Comparison of ENCODE assay signal across 14 cellular contexts in genomic region chr20:2820084-2820895, GRCh38. TPM values are rescaled to one million over a fixed set of nuclear protein-coding genes. Genes with fewer than 3 reads are reported as not detected.
DNase-seq lines count a peak whose midpoint lies in the region; ATAC-seq, FAIRE-seq and TF ChIP-seq lines count a peak whose summit lies in the region.
"Had no signal": no experiment of that assay in that cellular context is flagged by ENCODE, and none has a peak within 500 bp of the region (broad histone marks: within the 10 kb centered on the region; RNA-seq: fewer than 3 reads in every experiment).

No MANE protein-coding gene starts in this region.

- peaks cover 3% of the 10 kb centered on the region for H3K9me1 ChIP-seq in K562 (ENCODE audit: control insufficient read depth, insufficient read depth, low read length)

- TF ChIP-seq CTCF in HEK293 (tag by site-specific recombination; IDR thresholded peaks at IDR 0.05): no peak
- TF ChIP-seq CTCF in K562 (IDR thresholded peaks at IDR 0.05 in 2 of 3, conservative IDR thresholded peaks at IDR 0.05 in 1 of 3; ENCODE audit: insufficient read depth in 2 of 3, low read depth in 1 of 3, low read length in 3 of 3): no peak
- TF ChIP-seq CTCF in Peyer's patch (IDR thresholded peaks at IDR 0.05): no peak

- no peak for TF ChIP-seq RAD21 in K562 (CRISPR knock-in tag; conservative IDR thresholded peaks at IDR 0.05 in 1 of 2, IDR thresholded peaks at IDR 0.05 in 1 of 2)

- DNase-seq in K562 (ENCODE audit: extremely low read depth in 1 of 4, low spot score in 3 of 4) (peak; percentile 50 to 64 (median 56)), skeletal muscle cell (ENCODE audit: low read depth) (peak; percentile 26), AG08395 (ENCODE audit: low spot score) (no peak), UCSD-AML1 (lab: John Stamatoyannopoulos, UW; ENCODE audit: unreplicated experiment) (no peak), Peyer's patch (no peak)
- DNase-seq: activated T-cell treated with anti-CD3 and anti-CD28 coated beads, Interleukin-2, amount 50 U/mL, for 72 hours; effector CD4-positive, alpha-beta T cell; GOT3 had no signal

- H3K4me1 ChIP-seq in HEK293 (ENCODE audit: control insufficient read depth, insufficient read depth, low read length): peaks cover 9% of the 10 kb centered on the region
- peaks cover 14 to 29% of the 10 kb centered on the region in 2 experiments for H3K4me1 ChIP-seq in K562 (replicated peaks in 1 of 2; ENCODE audit: control insufficient read depth in 2 of 2, insufficient read depth in 2 of 2, low read length in 2 of 2)
- H3K4me1 ChIP-seq in iPS-15b (ENCODE audit: control insufficient read depth, insufficient read depth, low read length): peaks cover 5% of the 10 kb centered on the region
- no peaks in the 10 kb centered on the region for H3K4me1 ChIP-seq in Peyer's patch

- CTCF ChIA-PET in HEK293 (lab: Yijun Ruan, JAX) (interaction anchor here (1.2 to 1.5 kb wide), 2 partner anchors 68 kb away, joined by 4 read pairs; no protein-coding TSS in a partner anchor), K562 (lab: Yijun Ruan, JAX; ENCODE audit: low intra/inter-chr PET ratio) (no interaction called here)

- TF ChIP-seq EP300 in K562 (IDR thresholded peaks at IDR 0.05; ENCODE audit: low read length): no peak

- ATAC-seq in K562 (peak; percentile 72), GM19452 (IDR thresholded peaks at IDR 0.05; ENCODE audit: unreplicated experiment) (no peak)

- in situ Hi-C loops in K562 (cut with MboI): no loop called here

- H3K4me2 ChIP-seq in K562 (ENCODE audit: insufficient read depth, low read length): peak overlapping the region; percentile 21; the same call in 1 of the 2 replicates

- H2AFZ ChIP-seq in K562 (ENCODE audit: low read depth, low read length): peak overlapping the region; percentile 72

- no peak for FAIRE-seq in K562 (lab: Jason Lieb, UNC)

- TF ChIP-seq POLR2A in K562 (conservative IDR thresholded peaks at IDR 0.05) (no peak), Peyer's patch (IDR thresholded peaks at IDR 0.05) (no peak)

- H3K9ac ChIP-seq in K562 (ENCODE audit: insufficient read depth in 1 of 2, low read depth in 2 of 2, low read length in 2 of 2) (peak overlapping the region in 1 of 2 experiments; percentile 48; a peak in 2 of 4 replicates), iPS-15b (ENCODE audit: low read depth, low read length) (no peak overlapping the region)

- H3K4me3 ChIP-seq in HEK293 (ENCODE audit: low read depth, low read length) (no peak overlapping the region), K562 (no peak overlapping the region), iPS-15b (ENCODE audit: low read depth, low read length) (peak overlapping the region; percentile 49), skeletal muscle cell (ENCODE audit: low read depth, low read length) (no peak overlapping the region), Peyer's patch (no peak overlapping the region)

- H3K79me2 ChIP-seq in K562 (ENCODE audit: control insufficient read depth, insufficient read depth, low read length): no peaks in the 10 kb centered on the region

- no TSS peak for BruUV-seq in K562 (replicated peaks; lab: Mats Ljungman, UMichigan)

- H3K27me3 ChIP-seq in K562 (ENCODE audit: control insufficient read depth in 2 of 2, insufficient read depth in 2 of 2, low read length in 2 of 2): no peaks in the 10 kb centered on the region
- H3K27me3 ChIP-seq in iPS-15b (ENCODE audit: control insufficient read depth, insufficient read depth, low read length): peaks cover 38% of the 10 kb centered on the region
- H3K27me3 ChIP-seq in Peyer's patch: peaks cover 0 to 13% of the 10 kb centered on the region in 2 donors

- peak overlapping the region; percentile 36; the same call in 1 of the 2 replicates for H3K27ac ChIP-seq in HEK293 (ENCODE audit: extremely low read depth, low read depth, low read length)
- H3K27ac ChIP-seq in K562 (ENCODE audit: extremely low read depth, low read depth, low read length): no peak overlapping the region
- H3K27ac ChIP-seq in Peyer's patch: no peak overlapping the region

- no peaks in the 10 kb centered on the region for H4K20me1 ChIP-seq in K562 (replicated peaks; ENCODE audit: control insufficient read depth, insufficient read depth, low read length)

- 24% methylated on average over 19 of the region's 32 CpGs for WGBS in K562 (ENCODE audit: insufficient coverage, low coverage, missing lambda C conversion rate)

- H3K36me3 ChIP-seq in HEK293 (ENCODE audit: control insufficient read depth in 2 of 2, insufficient read depth in 1 of 2, low read length in 2 of 2) (no peaks in the 10 kb centered on the region), K562 (ENCODE audit: control insufficient read depth, insufficient read depth, low read length) (no peaks in the 10 kb centered on the region), iPS-15b (ENCODE audit: control insufficient read depth, insufficient read depth, low read length) (no peaks in the 10 kb centered on the region), Peyer's patch (no peaks in the 10 kb centered on the region)

- H3K9me3 ChIP-seq in HEK293 (ENCODE audit: control insufficient read depth, insufficient read depth, low read depth, low read length): no peaks in the 10 kb centered on the region
- no peaks in the 10 kb centered on the region for H3K9me3 ChIP-seq in K562 (replicated peaks; ENCODE audit: control insufficient read depth, insufficient read depth, low read depth, low read length)
- no peaks in the 10 kb centered on the region for H3K9me3 ChIP-seq in iPS-15b (ENCODE audit: control insufficient read depth, insufficient read depth, low read length)
- no peaks in the 10 kb centered on the region for H3K9me3 ChIP-seq in Peyer's patch

- POLR2A ChIA-PET in HEK293 (lab: Yijun Ruan, JAX): interaction anchor here (0.5 kb wide), 1 partner anchor 37 kb away, joined by 4 read pairs; no protein-coding TSS in a partner anchor
- POLR2A ChIA-PET in K562 (lab: Yijun Ruan, JAX): interaction anchor here (1.5 kb wide), 1 partner anchor 32 kb away, joined by 4 read pairs; no protein-coding TSS in a partner anchor

- intact Hi-C loops in K562 (cut with micrococcal nuclease): no loop called here

RNA-seq across cellular contexts. Expression of gene TMEM239, which starts 4.1 kb away (rescaled TPM):
- total RNA-seq in K562 (2011; cell fraction: chromatin; rRNA removed; ENCODE audit: low replicate concordance): 0.21 TPM in 1 of 2 replicates, not detected in the other
- total RNA-seq in K562 (2011; cell fraction: nucleolus; rRNA removed): not detected in 2 replicates
- not detected in 2 replicates for total RNA-seq in K562 (2011; cell fraction: nucleoplasm; rRNA removed)
- total RNA-seq in K562 (2014; rRNA removed) (not detected in 2 replicates), K562 (2014; rRNA removed; fragmentation: Illumina TruSeq; extraction: Trizol) (not detected in 2 replicates), K562 (2015; rRNA removed; fragmentation: Illumina TruSeq; extraction: Trizol) (not detected in 2 replicates), K562 (2021) (not detected in 2 replicates), Peyer's patch (not detected)
- polyA plus RNA-seq in K562 (2011; rRNA removed) (not detected in 2 replicates), K562 (2014; fragmentation: Illumina TruSeq; extraction: Trizol) (not detected in 2 replicates), K562 (2014; fragmentation: Nextera tagmentation; extraction: Ambion mirVana) (not detected), K562 (2014; rRNA removed) (not detected in 2 replicates)
- polyA plus RNA-seq in K562 (2011; cell fraction: cytosol; rRNA removed): not detected in 2 replicates
- not detected in 2 replicates for polyA plus RNA-seq in K562 (2011; cell fraction: nucleus; rRNA removed)
- not detected in 2 replicates for polyA plus RNA-seq in K562 (2012)
- not detected in 2 replicates for polyA minus RNA-seq in K562 (2011; rRNA and poly(A)+ RNA removed)
- polyA minus RNA-seq in K562 (2011; cell fraction: cytosol; rRNA and poly(A)+ RNA removed): not detected in 2 replicates
- polyA minus RNA-seq in K562 (2011; cell fraction: nucleus; rRNA and poly(A)+ RNA removed): not detected in 2 replicates
- total RNA-seq: activated T-cell treated with anti-CD3 and anti-CD28 coated beads, Interleukin-2, amount 50 U/mL, for 72 hours; G401; kidney epithelial cell; pulmonary artery endothelial cell had no signal

RNA-seq across cellular contexts. Expression of gene C20orf141, which starts 5.5 kb away (rescaled TPM):
- not detected in 2 replicates for total RNA-seq in K562 (2011; cell fraction: chromatin; rRNA removed; ENCODE audit: low replicate concordance)
- total RNA-seq in K562 (2011; cell fraction: nucleolus; rRNA removed): not detected in 2 replicates
- total RNA-seq in K562 (2011; cell fraction: nucleoplasm; rRNA removed): not detected in 2 replicates
- total RNA-seq in K562 (2014; rRNA removed) (not detected in 2 replicates), K562 (2014; rRNA removed; fragmentation: Illumina TruSeq; extraction: Trizol) (not detected in 2 replicates), K562 (2015; rRNA removed; fragmentation: Illumina TruSeq; extraction: Trizol) (not detected in 2 replicates), K562 (2021) (not detected in 2 replicates), Peyer's patch (not detected)
- polyA plus RNA-seq in K562 (2011; rRNA removed) (not detected in 2 replicates), K562 (2014; fragmentation: Illumina TruSeq; extraction: Trizol) (not detected in 2 replicates), K562 (2014; fragmentation: Nextera tagmentation; extraction: Ambion mirVana) (not detected), K562 (2014; rRNA removed) (not detected in 2 replicates)
- 0.13 TPM in 1 of 2 replicates, not detected in the other for polyA plus RNA-seq in K562 (2011; cell fraction: cytosol; rRNA removed)
- polyA plus RNA-seq in K562 (2011; cell fraction: nucleus; rRNA removed): not detected in 2 replicates
- not detected in 2 replicates for polyA plus RNA-seq in K562 (2012)
- polyA minus RNA-seq in K562 (2011; rRNA and poly(A)+ RNA removed): not detected in 2 replicates
- polyA minus RNA-seq in K562 (2011; cell fraction: cytosol; rRNA and poly(A)+ RNA removed): not detected in 2 replicates
- not detected in 2 replicates for polyA minus RNA-seq in K562 (2011; cell fraction: nucleus; rRNA and poly(A)+ RNA removed)
- total RNA-seq: activated T-cell treated with anti-CD3 and anti-CD28 coated beads, Interleukin-2, amount 50 U/mL, for 72 hours; G401; kidney epithelial cell; pulmonary artery endothelial cell had no signal

RNA-seq across cellular contexts. Expression of gene CPXM1, which starts 19.9 kb away (rescaled TPM):
- total RNA-seq in K562 (2011; cell fraction: chromatin; rRNA removed; ENCODE audit: low replicate concordance): 4.1 and 15.4 TPM in 2 replicates
- total RNA-seq in K562 (2011; cell fraction: nucleolus; rRNA removed): 6.3 and 13.0 TPM in 2 replicates
- total RNA-seq in K562 (2011; cell fraction: nucleoplasm; rRNA removed): 5.3 and 5.7 TPM in 2 replicates
- total RNA-seq in K562 (2014; rRNA removed): 0.32 and 0.41 TPM in 2 replicates
- total RNA-seq in K562 (2014; rRNA removed; fragmentation: Illumina TruSeq; extraction: Trizol): 0.07 and 0.13 TPM in 2 replicates
- 0.04 TPM in 1 of 2 replicates, not detected in the other for total RNA-seq in K562 (2015; rRNA removed; fragmentation: Illumina TruSeq; extraction: Trizol)
- total RNA-seq in K562 (2021): 0.47 and 0.49 TPM in 2 replicates
- 1.1 and 4.5 TPM in 2 replicates for polyA plus RNA-seq in K562 (2011; rRNA removed)
- 3.0 and 3.8 TPM in 2 replicates for polyA plus RNA-seq in K562 (2011; cell fraction: cytosol; rRNA removed)
- 13.5 and 29.6 TPM in 2 replicates for polyA plus RNA-seq in K562 (2011; cell fraction: nucleus; rRNA removed)
- 0.18 and 0.86 TPM in 2 replicates for polyA plus RNA-seq in K562 (2012)
- 0.45 and 0.50 TPM in 2 replicates for polyA plus RNA-seq in K562 (2014; fragmentation: Illumina TruSeq; extraction: Trizol)
- not detected for polyA plus RNA-seq in K562 (2014; fragmentation: Nextera tagmentation; extraction: Ambion mirVana)
- polyA plus RNA-seq in K562 (2014; rRNA removed): 0.28 and 0.37 TPM in 2 replicates
- 0.67 and 1.1 TPM in 2 replicates for polyA minus RNA-seq in K562 (2011; rRNA and poly(A)+ RNA removed)
- polyA minus RNA-seq in K562 (2011; cell fraction: cytosol; rRNA and poly(A)+ RNA removed): 0.55 and 0.86 TPM in 2 replicates
- 1.1 and 3.6 TPM in 2 replicates for polyA minus RNA-seq in K562 (2011; cell fraction: nucleus; rRNA and poly(A)+ RNA removed)
- 1 to 10 TPM in 3 of 4 donors, not detected in 1; 1.1 to 2.5 (median 1.2) TPM for total RNA-seq in Peyer's patch

RNA-seq across cellular contexts. Expression of gene PCED1A, which starts 20.2 kb away (rescaled TPM):
- 10.2 and 20.9 TPM in 2 replicates for total RNA-seq in K562 (2011; cell fraction: chromatin; rRNA removed; ENCODE audit: low replicate concordance)
- total RNA-seq in K562 (2011; cell fraction: nucleolus; rRNA removed): 24.3 and 24.6 TPM in 2 replicates
- total RNA-seq in K562 (2011; cell fraction: nucleoplasm; rRNA removed): 14.3 and 20.0 TPM in 2 replicates
- total RNA-seq in K562 (2014; rRNA removed): 6.2 and 6.4 TPM in 2 replicates
- total RNA-seq in K562 (2014; rRNA removed; fragmentation: Illumina TruSeq; extraction: Trizol): 1.5 and 2.0 TPM in 2 replicates
- total RNA-seq in K562 (2015; rRNA removed; fragmentation: Illumina TruSeq; extraction: Trizol): 2.4 and 2.9 TPM in 2 replicates
- 8.9 and 9.4 TPM in 2 replicates for total RNA-seq in K562 (2021)
- polyA plus RNA-seq in K562 (2011; rRNA removed): 7.4 and 20.2 TPM in 2 replicates
- polyA plus RNA-seq in K562 (2011; cell fraction: cytosol; rRNA removed): 12.4 and 18.8 TPM in 2 replicates
- 117 and 147 TPM in 2 replicates for polyA plus RNA-seq in K562 (2011; cell fraction: nucleus; rRNA removed)
- 8.6 and 18.7 TPM in 2 replicates for polyA plus RNA-seq in K562 (2012)
- 4.3 and 5.9 TPM in 2 replicates for polyA plus RNA-seq in K562 (2014; fragmentation: Illumina TruSeq; extraction: Trizol)
- polyA plus RNA-seq in K562 (2014; fragmentation: Nextera tagmentation; extraction: Ambion mirVana): 1 to 10 TPM; 1.6 to 3.2 TPM
- 11.5 and 12.5 TPM in 2 replicates for polyA plus RNA-seq in K562 (2014; rRNA removed)
- polyA minus RNA-seq in K562 (2011; rRNA and poly(A)+ RNA removed): 0.60 and 1.3 TPM in 2 replicates
- polyA minus RNA-seq in K562 (2011; cell fraction: cytosol; rRNA and poly(A)+ RNA removed): 2.9 and 10.5 TPM in 2 replicates
- polyA minus RNA-seq in K562 (2011; cell fraction: nucleus; rRNA and poly(A)+ RNA removed): 17.8 and 20.9 TPM in 2 replicates
- total RNA-seq in Peyer's patch: 10 to 100 TPM; 25.4 to 99.0 (median 48.7) TPM

RNA-seq across cellular contexts. Expression of gene VPS16, which starts 20.3 kb away (rescaled TPM):
- 27.2 and 64.0 TPM in 2 replicates for total RNA-seq in K562 (2011; cell fraction: chromatin; rRNA removed; ENCODE audit: low replicate concordance)
- total RNA-seq in K562 (2011; cell fraction: nucleolus; rRNA removed): 34.3 and 43.7 TPM in 2 replicates
- total RNA-seq in K562 (2011; cell fraction: nucleoplasm; rRNA removed): 23.7 and 26.5 TPM in 2 replicates
- total RNA-seq in K562 (2014; rRNA removed) (16.7 and 18.7 TPM in 2 replicates), K562 (2014; rRNA removed; fragmentation: Illumina TruSeq; extraction: Trizol) (7.0 and 11.3 TPM in 2 replicates), K562 (2015; rRNA removed; fragmentation: Illumina TruSeq; extraction: Trizol) (13.8 and 15.3 TPM in 2 replicates), K562 (2021) (22.4 and 24.7 TPM in 2 replicates), Peyer's patch (10 to 100 TPM; 43.7 to 54.6 (median 45.1) TPM)
- polyA plus RNA-seq in K562 (2011; rRNA removed) (18.0 and 35.5 TPM in 2 replicates), K562 (2014; fragmentation: Illumina TruSeq; extraction: Trizol) (14.0 and 15.4 TPM in 2 replicates), K562 (2014; fragmentation: Nextera tagmentation; extraction: Ambion mirVana) (10 to 100 TPM in 1 of 2 experiments, 1 to 10 TPM in 1; 6.8 to 10.2 TPM), K562 (2014; rRNA removed) (19.2 and 19.6 TPM in 2 replicates)
- polyA plus RNA-seq in K562 (2011; cell fraction: cytosol; rRNA removed): 25.3 and 30.6 TPM in 2 replicates
- polyA plus RNA-seq in K562 (2011; cell fraction: nucleus; rRNA removed): 115 and 170 TPM in 2 replicates
- polyA plus RNA-seq in K562 (2012): 18.7 and 36.5 TPM in 2 replicates
- polyA minus RNA-seq in K562 (2011; rRNA and poly(A)+ RNA removed): 18.7 and 22.6 TPM in 2 replicates
- 15.3 and 31.1 TPM in 2 replicates for polyA minus RNA-seq in K562 (2011; cell fraction: cytosol; rRNA and poly(A)+ RNA removed)
- 24.4 and 39.9 TPM in 2 replicates for polyA minus RNA-seq in K562 (2011; cell fraction: nucleus; rRNA and poly(A)+ RNA removed)

Comparison
In these comparisons a context has a peak if more than half of its experiments do, and no peak if none do; other contexts are left out.
1. DNase-seq: peak in K562 (4 of 4) and skeletal muscle cell (single experiment); none in AG08395 (single experiment), UCSD-AML1 (single experiment) and Peyer's patch (0 of 3).
2. Of the 44 proteins assayed by ChIP-seq in both K562 and HEK293: peak only in K562: none; only in HEK293: SP2, TRIM28, ZBTB11, ZBTB17, ZBTB8A and ZEB2; in both: PRDM10; in neither: 37.